In genomic region chr9:91954841-91955471, GRCh38 we compare ENCODE assay signal across 8 cellular contexts. TPM values are rescaled to one million over a fixed set of nuclear protein-coding genes. Genes with fewer than 3 reads are reported as not detected.
DNase-seq lines count a peak whose midpoint lies in the region; TF ChIP-seq lines count a peak whose summit lies in the region.

No MANE protein-coding gene starts in this region.

- H3K4me1 ChIP-seq in transverse colon: peaks cover 3 to 13% (median 6%) of the 10 kb centered on the region in 4 donors

- H3K36me3 ChIP-seq in transverse colon: no peaks in the 10 kb centered on the region

- H3K4me3 ChIP-seq in astrocyte of the spinal cord (ENCODE audit: low read depth, low read length) (peak overlapping the region; percentile 2), transverse colon (no peak overlapping the region)

- TF ChIP-seq CTCF in astrocyte of the spinal cord (IDR thresholded peaks at IDR 0.05; ENCODE audit: low read depth, low read length): peak; percentile 84
- peak; percentile 52 to 62 (median 57) for TF ChIP-seq CTCF in transverse colon (IDR thresholded peaks at IDR 0.05)

- DNase-seq in A172 (ENCODE audit: low spot score) (peak; percentile 76), GM04504 (ENCODE audit: low read depth) (peak; percentile 59), NCI-H460 (ENCODE audit: extremely low read depth, low read depth) (peak; percentile 58), astrocyte of the spinal cord (ENCODE audit: low read depth, low spot score) (peak; percentile 78), inferior parietal cortex (ENCODE audit: extremely low spot score) (peak; percentile 25), transverse colon (peak; percentile 69), CD1c-positive myeloid dendritic cell (ENCODE audit: extremely low spot score) (no peak), GDM1 (lab: John Stamatoyannopoulos, UW) (no peak)

- H3K27ac ChIP-seq in transverse colon: no peak overlapping the region

- WGBS in transverse colon (ENCODE audit: low coverage in 1 of 2), 2 donors: 22 to 25% methylated on average over 4 to 6 of the region's 6 CpGs

- in situ Hi-C loops in astrocyte of the spinal cord (cut with HindIII; ENCODE audit: low sequenced_read_pairs): no loop called here
- in situ Hi-C loops in transverse colon (cut with MboI; ENCODE audit: low pct_ligation_motif_present in 1 of 4, low pct_unique_long_range_greater_than_20kb in 1 of 4, low sequenced_read_pairs in 3 of 4): loop anchor here in 1 of 4 donors (10.0 kb wide), 1 partner anchor 180 kb away; no protein-coding TSS in a partner anchor

- intact Hi-C loops in transverse colon (cut with DNase I; ENCODE audit: low total_unique reads): loop anchor here (5.0 kb wide), 2 partner anchors 82 to 188 kb away; no protein-coding TSS in a partner anchor

- H3K9me3 ChIP-seq in transverse colon: no peaks in the 10 kb centered on the region

- TF ChIP-seq EP300 in transverse colon (IDR thresholded peaks at IDR 0.05; ENCODE audit: low read depth): no peak

- peaks cover 20% of the 10 kb centered on the region for H3K27me3 ChIP-seq in transverse colon

- TF ChIP-seq POLR2A in transverse colon (IDR thresholded peaks at IDR 0.05): no peak

RNA-seq across cellular contexts. Expression of gene ROR2, which starts 4.9 kb away (rescaled TPM):
- 0.36 TPM in 1 of 2 replicates, not detected in the other for total RNA-seq in A172 (2014; rRNA removed; shearing (Covaris generic))
- total RNA-seq in NCI-H460 (2014; rRNA removed; shearing (Covaris generic)): 0.10 and 0.14 TPM in 2 replicates
- not detected in 2 replicates for polyA plus RNA-seq in NCI-H460 (2014; cell fraction: nucleus; rRNA removed)
- 10 to 100 TPM in 2 of 4 donors, 1 to 10 TPM in 2; 4.2 to 23.2 (median 11.2) TPM for total RNA-seq in transverse colon

Comparison
In these comparisons a context has a peak if more than half of its experiments do, and no peak if none do; other contexts are left out.
1. DNase-seq: peak in A172 (single experiment), GM04504 (single experiment), NCI-H460 (single experiment), astrocyte of the spinal cord (single experiment), inferior parietal cortex (single experiment) and transverse colon (single experiment); none in CD1c-positive myeloid dendritic cell (single experiment) and GDM1 (single experiment).